In genomic region chr1:234970731-234971476, GRCh38 we compare ENCODE assay signal across 9 cellular contexts.
DNase-seq lines count a peak whose midpoint lies in the region; ATAC-seq and TF ChIP-seq lines count a peak whose summit lies in the region.
"Had no signal": no experiment of that assay in that cellular context is flagged by ENCODE, and none has a peak within 500 bp of the region (broad histone marks: within the 10 kb centered on the region; RNA-seq: fewer than 3 reads in every experiment).

No MANE protein-coding gene starts in this region.

- CTCF ChIA-PET in CD4-positive, alpha-beta memory T cell (lab: Charles Lee; ENCODE audit: partially characterized antibody), result interaction anchor here (0.7 to 1.7 kb wide), 3 partner anchors 8 to 114 kb away, joined by 3 read pairs; no protein-coding TSS in a partner anchor

- TF ChIP-seq CTCF in choroid plexus epithelial cell (conservative IDR thresholded peaks at IDR 0.05; ENCODE audit: low read depth, low read length), result peak; percentile 10

- POLR2A ChIA-PET in CD4-positive, alpha-beta memory T cell (lab: Charles Lee; ENCODE audit: partially characterized antibody), result interaction anchor here (0.6 to 4.2 kb wide), 11 partner anchors 8 to 493 kb away, joined by 3 to 23 read pairs (median 4); partner anchors contain the start of gene IRF2BP2

- no peaks in the 10 kb centered on the region for H3K27me3 Mint-ChIP-seq in CD4-positive, alpha-beta memory T cell
- no peaks in the 10 kb centered on the region for H3K27me3 Mint-ChIP-seq in stimulated activated naive CD8-positive, alpha-beta T cell treated with anti-CD3 and anti-CD28 coated beads, Interleukin-15, amount 100 ng/mL, for 72 hours

- H3K4me1 ChIP-seq in CD4-positive, alpha-beta memory T cell (ENCODE audit: insufficient read depth, low read length), result peaks cover 54% of the 10 kb centered on the region

- in situ Hi-C loops in ACHN (cut with HindIII; ENCODE audit: low pct_ligation_motif_present, low pct_unique_long_range_greater_than_20kb, low sequenced_read_pairs), result no loop called here

- ATAC-seq in left lobe of liver, result peak; percentile 36
- peak; percentile 55 for ATAC-seq in stimulated activated naive CD8-positive, alpha-beta T cell treated with anti-CD3 and anti-CD28 coated beads, Interleukin-15, amount 100 ng/mL, for 72 hours

- H3K4me3 ChIP-seq in CD4-positive, alpha-beta memory T cell (ENCODE audit: low read length in 2 of 2), result peak overlapping the region in 1 of 2 donors; percentile 6
- H3K4me3 ChIP-seq in choroid plexus epithelial cell (ENCODE audit: low read depth, low read length), result no peak overlapping the region

- intact Hi-C loops in CD4-positive, alpha-beta memory T cell (cut with micrococcal nuclease), result no loop called here

- H3K36me3 Mint-ChIP-seq in CD4-positive, alpha-beta memory T cell, result no peaks in the 10 kb centered on the region
- H3K36me3 Mint-ChIP-seq: IgD-negative memory B cell had no signal

- H3K27me3 ChIP-seq in CD4-positive, alpha-beta memory T cell (ENCODE audit: insufficient read depth, low read length), result no peaks in the 10 kb centered on the region

- peak overlapping the region; percentile 14 to 91 (median 87) for H3K27ac Mint-ChIP-seq in CD4-positive, alpha-beta memory T cell
- H3K27ac Mint-ChIP-seq in stimulated activated naive CD8-positive, alpha-beta T cell treated with anti-CD3 and anti-CD28 coated beads, Interleukin-15, amount 100 ng/mL, for 72 hours, result peak overlapping the region; percentile 79 to 90

- DNase-seq in CD4-positive, alpha-beta memory T cell, result peak in 1 of 5 donors; percentile 6
- DNase-seq in HCEC 1CT (peak; percentile 98), RPMI7951 (ENCODE audit: low read depth) (peak; percentile 97), choroid plexus epithelial cell (ENCODE audit: low read depth) (peak; percentile 99), left lobe of liver (ENCODE audit: low spot score) (peak; percentile 83), T-helper 9 cell (no peak), ACHN (no peak)
- peak in 1 of 2 donors; percentile 56 for DNase-seq in stimulated activated naive CD8-positive, alpha-beta T cell treated with anti-CD3 and anti-CD28 coated beads, Interleukin-15, amount 100 ng/mL, for 72 hours

- H3K27ac ChIP-seq in CD4-positive, alpha-beta memory T cell (ENCODE audit: low read depth, low read length), result peak overlapping the region; percentile 27

- H3K9me3 ChIP-seq in CD4-positive, alpha-beta memory T cell (ENCODE audit: control insufficient read depth in 1 of 2, low read length in 2 of 2), result no peaks in the 10 kb centered on the region

- H3K36me3 ChIP-seq in CD4-positive, alpha-beta memory T cell (ENCODE audit: insufficient read depth, low read length), result no peaks in the 10 kb centered on the region

- no peaks in the 10 kb centered on the region for H3K9me3 Mint-ChIP-seq in CD4-positive, alpha-beta memory T cell
- no peaks in the 10 kb centered on the region for H3K9me3 Mint-ChIP-seq in stimulated activated naive CD8-positive, alpha-beta T cell treated with anti-CD3 and anti-CD28 coated beads, Interleukin-15, amount 100 ng/mL, for 72 hours
- H3K9me3 Mint-ChIP-seq: IgD-negative memory B cell had no signal

- H3K4me1 Mint-ChIP-seq in CD4-positive, alpha-beta memory T cell, result peaks cover 27 to 69% (median 41%) of the 10 kb centered on the region in 4 donors
- peaks cover 85% of the 10 kb centered on the region for H3K4me1 Mint-ChIP-seq in stimulated activated naive CD8-positive, alpha-beta T cell treated with anti-CD3 and anti-CD28 coated beads, Interleukin-15, amount 100 ng/mL, for 72 hours

- peak overlapping the region in 7 of 8 donors; percentile 11 to 73 (median 58) for H3K4me3 Mint-ChIP-seq in CD4-positive, alpha-beta memory T cell
- peak overlapping the region; percentile 0 to 58 for H3K4me3 Mint-ChIP-seq in stimulated activated naive CD8-positive, alpha-beta T cell treated with anti-CD3 and anti-CD28 coated beads, Interleukin-15, amount 100 ng/mL, for 72 hours

Comparison
In these comparisons a context has a peak if more than half of its experiments do, and no peak if none do; other contexts are left out.
1. DNase-seq: peak in HCEC 1CT (single experiment), RPMI7951 (single experiment), choroid plexus epithelial cell (single experiment) and left lobe of liver (single experiment); none in T-helper 9 cell (single experiment) and ACHN (single experiment).